12 cellular contexts compared by ENCODE assay signal in genomic region chr5:54523534-54523933, GRCh38.
A peak's percentile ranks its signal among the peaks of the same experiment; 100 is the strongest.
DNase-seq lines count a peak whose midpoint lies in the region; TF ChIP-seq lines count a peak whose summit lies in the region.
"Had no signal": no experiment of that assay in that cellular context is flagged by ENCODE, and none has a peak within 500 bp of the region (broad histone marks: within the 10 kb centered on the region; RNA-seq: fewer than 3 reads in every experiment).

No MANE protein-coding gene starts in this region.

- H3K4me1 ChIP-seq in muscle layer of duodenum (ENCODE audit: control insufficient read depth in 1 of 2, insufficient read depth in 2 of 2, low read length in 2 of 2) (peaks cover 32 to 41% of the 10 kb centered on the region in 2 donors), tibial artery (peaks cover 0 to 67% (median 55%) of the 10 kb centered on the region in 4 donors)

- TF ChIP-seq CTCF in astrocyte of the cerebellum (IDR thresholded peaks at IDR 0.05; ENCODE audit: low read depth, low read length, missing control alignments): no peak
- TF ChIP-seq CTCF in tibial artery (IDR thresholded peaks at IDR 0.05): no peak

- H3K27me3 ChIP-seq in muscle layer of duodenum (ENCODE audit: low read depth, low read length) (no peaks in the 10 kb centered on the region), tibial artery (no peaks in the 10 kb centered on the region)

- intact Hi-C loops in tibial artery (cut with DNase I; ENCODE audit: low total_unique reads): loop anchor here (10.0 kb wide), 1 partner anchor 111 kb away; no protein-coding TSS in a partner anchor

- H3K27ac ChIP-seq in muscle layer of duodenum (ENCODE audit: low read length) (peak overlapping the region; percentile 85), tibial artery (peak overlapping the region; percentile 92 to 97)
- H3K27ac ChIP-seq: 22Rv1 had no signal

- H3K36me3 ChIP-seq in muscle layer of duodenum (ENCODE audit: control insufficient read depth in 1 of 2, insufficient read depth in 2 of 2, low read length in 2 of 2) (no peaks in the 10 kb centered on the region), tibial artery (peaks cover 0 to 8% (median 3%) of the 10 kb centered on the region in 3 donors)

- H3K4me3 ChIP-seq in astrocyte of the cerebellum (ENCODE audit: low read depth, low read length) (peak overlapping the region; percentile 10), muscle layer of duodenum (ENCODE audit: low read depth in 1 of 2, low read length in 2 of 2) (peak overlapping the region; percentile 43 to 47), tibial artery (peak overlapping the region; percentile 86 to 98)

- DNase-seq in DMS 273 (lab: John Stamatoyannopoulos, UW; ENCODE audit: unreplicated experiment) (peak; percentile 40), DMS 273 treated with DMSO at 0.1 percent for 48 hours (lab: John Stamatoyannopoulos, UW) (no peak), astrocyte of the cerebellum (ENCODE audit: low read depth) (no peak), tibial artery (no peak), NCI-H524 treated with DMSO at 0.1 percent for 48 hours (lab: John Stamatoyannopoulos, UW) (no peak), NCI-H2107 (lab: John Stamatoyannopoulos, UW) (no peak)
- DNase-seq in activated CD4-positive, alpha-beta T cell treated with anti-CD3 and anti-CD28 coated beads, Interleukin-2, amount 50 U/mL, for 48 hours: no peak
- DNase-seq: NCI-H1694; NK-92 treated with Interleukin-12 subunit alpha and Interleukin-12 subunit beta, amount 100 ng/mL, for 24 hours; T-helper 2 cell had no signal

- no peaks in the 10 kb centered on the region for H3K9me3 ChIP-seq in muscle layer of duodenum (ENCODE audit: control insufficient read depth in 1 of 2, low read length in 2 of 2)
- no peaks in the 10 kb centered on the region for H3K9me3 ChIP-seq in tibial artery

- in situ Hi-C loops in astrocyte of the cerebellum (cut with HindIII; ENCODE audit: low sequenced_read_pairs): no loop called here

Comparison
In these comparisons a context has a peak if more than half of its experiments do, and no peak if none do; other contexts are left out.
1. H3K4me3 ChIP-seq: peak in every context shown above with its lines; median percentile 92 in tibial artery; 45 in muscle layer of duodenum; 10 in astrocyte of the cerebellum.